ENCODE assay signal across 31 cellular contexts in the genomic region with DNA sequence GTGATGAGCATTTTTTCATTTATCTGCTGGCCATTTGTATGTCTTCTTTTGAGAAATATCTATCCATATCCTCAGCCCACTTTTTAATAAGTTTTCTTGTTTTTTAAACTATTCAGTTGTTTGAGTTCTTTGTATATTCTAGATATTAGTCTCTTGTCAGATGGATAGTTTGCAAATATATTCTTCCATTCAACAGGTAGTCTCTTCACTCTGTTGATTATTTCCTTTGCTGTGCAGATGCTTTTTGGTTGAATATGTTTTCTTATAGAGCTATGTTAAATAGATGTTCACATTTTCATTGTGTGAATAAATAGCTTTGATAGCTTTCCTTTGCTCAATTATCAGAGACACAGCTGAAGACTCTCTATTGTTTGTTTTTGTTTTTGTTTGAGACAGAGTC.
"Had no signal": no experiment of that assay in that cellular context is flagged by ENCODE, and none has a peak within 500 bp of the region (broad histone marks: within the 10 kb centered on the region; RNA-seq: fewer than 3 reads in every experiment).

No MANE protein-coding gene starts in this region.

- H3K4me3 ChIP-seq: adrenal gland, ascending aorta, body of pancreas, breast epithelium, cardiac muscle cell had no signal

- H3K27ac ChIP-seq: adrenal gland, ascending aorta, body of pancreas, brain microvascular endothelial cell, breast epithelium, cardiac muscle cell had no signal

- H3K4me1 ChIP-seq: adrenal gland, ascending aorta, body of pancreas, breast epithelium had no signal

- DNase-seq: activated effector memory CD4-positive, alpha-beta T cell treated with anti-CD3 and anti-CD28 coated beads, Interleukin-2, amount 50 U/mL, for 16 hours; activated effector memory CD4-positive, alpha-beta T cell treated with Interleukin-2 at 50 U/mL for 16 hours; activated gamma-delta T cell; activated gamma-delta T cell treated with Interleukin-2 at 50 U/mL for 16 hours; activated naive CD4-positive, alpha-beta T cell; activated naive CD4-positive, alpha-beta T cell treated with anti-CD3 and anti-CD28 coated beads for 36 hours; activated naive CD4-positive, alpha-beta T cell treated with anti-CD3 and anti-CD28 coated beads, Interleukin-2, amount 10 ng/mL, durations not matched to agents 7 days and 5 days; activated naive CD4-positive, alpha-beta T cell treated with anti-CD3 and anti-CD28 coated beads, Interleukin-2, amount 50 U/mL, for 16 hours; activated naive CD4-positive, alpha-beta T cell treated with Interleukin-2 at 50 U/mL for 16 hours; activated naive CD8-positive, alpha-beta T cell treated with anti-CD3 and anti-CD28 coated beads for 36 hours; activated naive CD8-positive, alpha-beta T cell treated with anti-CD3 and anti-CD28 coated beads, Interleukin-2, amount 10 ng/mL, durations not matched to agents 7 days and 5 days; activated naive CD8-positive, alpha-beta T cell treated with anti-CD3 and anti-CD28 coated beads, Interleukin-2, amount 50 U/mL, for 24 hours; activated T-cell treated with anti-CD3 and anti-CD28 coated beads, Interleukin-2, amount 50 U/mL, for 4 hours; activated T-cell treated with anti-CD3 and anti-CD28 coated beads, Interleukin-2, amount 50 U/mL, for 48 hours; activated T-cell treated with anti-CD3 and anti-CD28 coated beads, Interleukin-2, amount 50 U/mL, for 72 hours; adrenal gland; amniotic stem cell; amygdala; anterior cingulate cortex; aorta; body of pancreas; brain microvascular endothelial cell; caudate nucleus; central memory CD4-positive, alpha-beta T cell; cerebellar nuclear complex had no signal

- FAIRE-seq: astrocyte, bronchial epithelial cell, colon had no signal

- H3K36me3 ChIP-seq: brain microvascular endothelial cell, breast epithelium had no signal

- H3K9me3 ChIP-seq: adrenal gland, ascending aorta, body of pancreas, breast epithelium had no signal
